In genomic region chr3:15148614-15149013, GRCh38 we compare ENCODE assay signal across 10 cellular contexts. TPM values are rescaled to one million over a fixed set of nuclear protein-coding genes. Genes with fewer than 3 reads are reported as not detected.
DNase-seq lines count a peak whose midpoint lies in the region; TF ChIP-seq lines count a peak whose summit lies in the region.
"Had no signal": no experiment of that assay in that cellular context is flagged by ENCODE, and none has a peak within 500 bp of the region (broad histone marks: within the 10 kb centered on the region; RNA-seq: fewer than 3 reads in every experiment).

No MANE protein-coding gene starts in this region.

- intact Hi-C loops in ascending aorta (cut with DNase I): no loop called here

- no peak overlapping the region for H4K8ac ChIP-seq in mesenchymal stem cell (ENCODE audit: low read length)

- H3K23ac ChIP-seq in mesenchymal stem cell (ENCODE audit: low read length in 2 of 2): no peak overlapping the region

- H2BK12ac ChIP-seq in mesenchymal stem cell (ENCODE audit: low read length in 2 of 2): no peak overlapping the region

- no peak overlapping the region for H3K4ac ChIP-seq in mesenchymal stem cell (ENCODE audit: low read depth in 1 of 2, low read length in 2 of 2)

- H3K79me1 ChIP-seq in mesenchymal stem cell (replicated peaks; ENCODE audit: low read length, poor library complexity, severe bottlenecking): no peaks in the 10 kb centered on the region

- no peaks in the 10 kb centered on the region for H3K36me3 ChIP-seq in brain microvascular endothelial cell (replicated peaks)
- no peaks in the 10 kb centered on the region for H3K36me3 ChIP-seq in mesenchymal stem cell (ENCODE audit: control insufficient read depth in 1 of 2, insufficient read depth in 2 of 2, low read depth in 1 of 2, low read length in 2 of 2)
- no peaks in the 10 kb centered on the region for H3K36me3 ChIP-seq in ascending aorta

- 43% methylated on average over 3 of the region's 3 CpGs for WGBS in mesenchymal stem cell

- no peak overlapping the region for H3K18ac ChIP-seq in mesenchymal stem cell (ENCODE audit: low read depth in 1 of 2, low read length in 2 of 2)

- no peaks in the 10 kb centered on the region for H3K9me3 ChIP-seq in mesenchymal stem cell (ENCODE audit: control insufficient read depth, low read length)
- no peaks in the 10 kb centered on the region for H3K9me3 ChIP-seq in ascending aorta

- H3K4me1 ChIP-seq in mesenchymal stem cell (ENCODE audit: control insufficient read depth, insufficient read depth, low read depth, low read length): no peaks in the 10 kb centered on the region
- H3K4me1 ChIP-seq in ascending aorta: no peaks in the 10 kb centered on the region

- H2AK5ac ChIP-seq in mesenchymal stem cell (ENCODE audit: low read length, severe bottlenecking): no peak overlapping the region

- H3K27me3 ChIP-seq in brain microvascular endothelial cell (replicated peaks) (peaks cover 7% of the 10 kb centered on the region), mesenchymal stem cell (ENCODE audit: control insufficient read depth in 1 of 2, insufficient read depth in 1 of 2, low read length in 2 of 2) (peaks cover 5 to 18% of the 10 kb centered on the region in 2 experiments), ascending aorta (no peaks in the 10 kb centered on the region)

- in situ Hi-C loops in brain microvascular endothelial cell (cut with HindIII; ENCODE audit: low pct_ligation_motif_present, low sequenced_read_pairs): no loop called here

- H3K14ac ChIP-seq in mesenchymal stem cell (ENCODE audit: low read length in 2 of 2): no peak overlapping the region

- no peak overlapping the region for H2AFZ ChIP-seq in mesenchymal stem cell (ENCODE audit: low read depth, low read length)

- TF ChIP-seq CTCF in LNCaP clone FGC (IDR thresholded peaks at IDR 0.05; ENCODE audit: control insufficient read depth, extremely low read depth, insufficient read depth): no peak
- TF ChIP-seq CTCF in brain microvascular endothelial cell (IDR thresholded peaks at IDR 0.05; ENCODE audit: low read depth, low read length, missing control alignments): peak; percentile 16
- no peak for TF ChIP-seq CTCF in coronary artery (IDR thresholded peaks at IDR 0.05)
- TF ChIP-seq CTCF in ascending aorta (IDR thresholded peaks at IDR 0.05): no peak

- no peak overlapping the region for H3K9ac ChIP-seq in mesenchymal stem cell (ENCODE audit: low read length)

- no peak overlapping the region for H2BK15ac ChIP-seq in mesenchymal stem cell (ENCODE audit: low read depth, poor library complexity, severe bottlenecking)

- no peak overlapping the region for H2BK120ac ChIP-seq in mesenchymal stem cell (ENCODE audit: low read depth, low read length)

- DNase-seq in Daoy (ENCODE audit: low read depth) (peak; percentile 25), LNCaP clone FGC (ENCODE audit: low read depth) (peak; percentile 39), brain microvascular endothelial cell (peak; percentile 1), mesenchymal stem cell (peak; percentile 24), anterior cingulate cortex (lab: John Stamatoyannopoulos, UW) (no peak), coronary artery (ENCODE audit: low spot score) (no peak), ascending aorta (ENCODE audit: low spot score in 2 of 2) (no peak)
- no peak for DNase-seq in stimulated activated CD4-positive, alpha-beta T cell treated with anti-CD3 and anti-CD28 coated beads, Interleukin-1b, Interleukin-23, amount 100 ng/mL, for 48 hours
- DNase-seq: NCI-H345; stimulated activated CD4-positive, alpha-beta T cell treated with anti-CD3 and anti-CD28 coated beads, Interleukin-12 subunit alpha, Interleukin-12 subunit beta, amount 100 ng/mL, for 4 hours had no signal

- no peak overlapping the region for H2BK5ac ChIP-seq in mesenchymal stem cell (ENCODE audit: low read depth, low read length, poor library complexity, severe bottlenecking)

- H3K4me2 ChIP-seq in mesenchymal stem cell (ENCODE audit: low read length, poor library complexity, severe bottlenecking): no peak overlapping the region

- H3K27ac ChIP-seq in brain microvascular endothelial cell: no peak overlapping the region
- no peak overlapping the region for H3K27ac ChIP-seq in mesenchymal stem cell (ENCODE audit: low read length, poor library complexity, severe bottlenecking)
- H3K27ac ChIP-seq in coronary artery: no peak overlapping the region
- H3K27ac ChIP-seq in ascending aorta: no peak overlapping the region

- H3K4me3 ChIP-seq in LNCaP clone FGC (ENCODE audit: low read depth, low read length): no peak overlapping the region
- H3K4me3 ChIP-seq in brain microvascular endothelial cell (ENCODE audit: low read depth, low read length): no peak overlapping the region
- no peak overlapping the region for H3K4me3 ChIP-seq in mesenchymal stem cell (ENCODE audit: insufficient read depth in 1 of 2, low read depth in 1 of 2, low read length in 2 of 2)
- no peak overlapping the region for H3K4me3 ChIP-seq in coronary artery
- H3K4me3 ChIP-seq in ascending aorta: no peak overlapping the region

- H4K91ac ChIP-seq in mesenchymal stem cell (ENCODE audit: low read length): no peak overlapping the region

RNA-seq across cellular contexts. Expression of gene RBSN, which starts 49.7 kb away (rescaled TPM):
- total RNA-seq in Daoy (2014; rRNA removed; shearing (Covaris generic)): 7.3 and 11.1 TPM in 2 replicates
- 9.1 TPM for polyA plus RNA-seq in mesenchymal stem cell (2013, experiment 1 of 2)
- 9.0 TPM for polyA plus RNA-seq in mesenchymal stem cell (2013, experiment 2 of 2)
- total RNA-seq in ascending aorta: 17.2 TPM

RNA-seq across cellular contexts. Expression of gene CAPN7, which starts 57.4 kb away (rescaled TPM):
- total RNA-seq in Daoy (2014; rRNA removed; shearing (Covaris generic)): 34.1 and 46.3 TPM in 2 replicates
- polyA plus RNA-seq in mesenchymal stem cell (2013, experiment 1 of 2): 15.8 TPM
- polyA plus RNA-seq in mesenchymal stem cell (2013, experiment 2 of 2): 16.4 TPM
- total RNA-seq in ascending aorta: 38.6 TPM

Comparison
In these comparisons a context has a peak if more than half of its experiments do, and no peak if none do; other contexts are left out.
1. DNase-seq: peak in Daoy (single experiment), LNCaP clone FGC (single experiment), brain microvascular endothelial cell (single experiment) and mesenchymal stem cell (single experiment); none in anterior cingulate cortex (0 of 58), stimulated activated CD4-positive, alpha-beta T cell treated with anti-CD3 and anti-CD28 coated beads, Interleukin-1b, Interleukin-23, amount 100 ng/mL, for 48 hours (single experiment), coronary artery (single experiment) and ascending aorta (0 of 2).